1 cellular context compared by ENCODE assay signal in the genomic region with DNA sequence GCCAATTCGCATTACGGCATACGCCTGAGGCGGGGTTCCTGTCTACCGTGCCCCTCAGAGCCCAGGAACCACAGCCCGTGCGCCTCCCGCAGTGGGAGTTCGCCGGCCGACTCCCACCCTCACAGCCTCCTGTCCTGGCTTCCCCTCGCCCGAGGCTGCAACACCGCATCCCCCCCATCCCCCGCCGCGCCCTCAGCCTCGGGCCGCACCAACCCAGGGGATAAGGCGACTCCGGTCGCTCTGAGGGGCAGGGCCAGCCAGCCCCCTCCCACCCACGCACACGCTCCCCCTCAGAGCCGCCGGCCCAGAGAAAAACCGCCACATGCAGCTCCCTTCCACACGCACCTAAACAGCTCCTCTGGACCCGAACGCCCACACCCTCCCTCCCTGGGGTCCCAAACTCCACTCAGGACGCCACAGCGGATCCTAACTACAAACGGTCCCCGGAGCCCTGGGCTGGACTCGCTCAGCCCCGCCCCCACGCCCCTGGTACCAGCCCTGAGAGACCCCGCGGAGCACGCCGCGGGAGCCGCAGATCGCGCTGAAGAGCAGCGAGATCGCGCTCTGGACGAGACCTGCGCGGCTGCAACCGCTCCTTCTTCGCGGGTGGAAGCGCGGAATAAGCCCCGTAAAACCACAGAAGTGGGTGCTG.
TF ChIP-seq lines count a peak whose summit lies in the region.

A gene with protein sequence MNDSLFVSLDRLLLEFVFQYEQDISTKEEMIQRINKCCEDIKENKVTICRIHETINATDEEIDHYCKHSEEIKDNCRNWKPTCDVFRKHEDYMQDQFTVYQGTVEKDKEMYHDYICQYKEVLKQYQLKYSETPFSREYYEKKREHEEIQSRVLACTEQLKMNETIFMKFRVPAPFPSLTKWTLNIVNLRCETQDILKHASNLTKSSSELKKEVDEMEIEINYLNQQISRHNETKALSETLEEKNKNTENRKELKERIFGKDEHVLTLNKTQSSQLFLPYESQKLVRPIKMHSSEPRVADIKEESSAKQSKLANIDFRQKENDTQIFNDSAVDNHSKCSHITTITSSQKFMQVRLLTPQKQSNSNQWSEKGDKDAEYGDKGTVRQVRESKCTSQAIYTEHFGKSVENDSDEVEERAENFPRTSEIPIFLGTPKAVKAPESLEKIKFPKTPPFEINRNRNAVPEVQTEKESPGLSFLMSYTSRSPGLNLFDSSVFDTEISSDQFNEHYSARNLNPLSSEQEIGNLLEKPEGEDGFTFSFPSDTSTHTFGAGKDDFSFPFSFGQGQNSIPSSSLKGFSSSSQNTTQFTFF (minus strand): TSS at position 464 of the 652 bp plus-strand sequence. CDS start 985 bp downstream, outside the sequence.

TF ChIP-seq in HEK293, 187 proteins besides CTCF, POLR2A, EP300 and RAD21 (continued from another document and continues in another):
- TF ChIP-seq ZNF350 (tag by site-specific recombination; IDR thresholded peaks at IDR 0.05) (no peak), ZNF658 (tag by site-specific recombination; IDR thresholded peaks at IDR 0.05) (no peak), ZNF175 (tag by site-specific recombination; IDR thresholded peaks at IDR 0.05) (no peak), ZNF292 (tag by site-specific recombination; IDR thresholded peaks at IDR 0.05; ENCODE audit: borderline replicate concordance, low read depth) (no peak), ZXDB (tag by site-specific recombination; IDR thresholded peaks at IDR 0.05) (peak; percentile 100), SP3 (tag by site-specific recombination; IDR thresholded peaks at IDR 0.05) (peak; percentile 73), ZNF274 (IDR thresholded peaks at IDR 0.05; ENCODE audit: low read length) (no peak), ZNF274 (tag by site-specific recombination; IDR thresholded peaks at IDR 0.05; ENCODE audit: borderline replicate concordance) (no peak), MYNN (tag by site-specific recombination; IDR thresholded peaks at IDR 0.05; ENCODE audit: borderline replicate concordance) (no peak), ZNF416 (tag by site-specific recombination; IDR thresholded peaks at IDR 0.05) (no peak), OVOL3 (tag by site-specific recombination; IDR thresholded peaks at IDR 0.05) (no peak), ZNF600 (tag by site-specific recombination; IDR thresholded peaks at IDR 0.05) (no peak), SP7 (tag by site-specific recombination; IDR thresholded peaks at IDR 0.05) (peak; percentile 49; the same call in 1 of the 2 replicates), ZNF610 (tag by site-specific recombination; IDR thresholded peaks at IDR 0.05; ENCODE audit: borderline replicate concordance) (peak; percentile 64; the same call in 1 of the 2 replicates), ZNF341 (tag by site-specific recombination; IDR thresholded peaks at IDR 0.05; ENCODE audit: low read depth) (no peak), KLF16 (tag by site-specific recombination; IDR thresholded peaks at IDR 0.05) (peak; percentile 64; the same call in 1 of the 2 replicates), ZNF549 (tag by site-specific recombination; IDR thresholded peaks at IDR 0.05) (no peak)
- TF ChIP-seq, protein P1, sequence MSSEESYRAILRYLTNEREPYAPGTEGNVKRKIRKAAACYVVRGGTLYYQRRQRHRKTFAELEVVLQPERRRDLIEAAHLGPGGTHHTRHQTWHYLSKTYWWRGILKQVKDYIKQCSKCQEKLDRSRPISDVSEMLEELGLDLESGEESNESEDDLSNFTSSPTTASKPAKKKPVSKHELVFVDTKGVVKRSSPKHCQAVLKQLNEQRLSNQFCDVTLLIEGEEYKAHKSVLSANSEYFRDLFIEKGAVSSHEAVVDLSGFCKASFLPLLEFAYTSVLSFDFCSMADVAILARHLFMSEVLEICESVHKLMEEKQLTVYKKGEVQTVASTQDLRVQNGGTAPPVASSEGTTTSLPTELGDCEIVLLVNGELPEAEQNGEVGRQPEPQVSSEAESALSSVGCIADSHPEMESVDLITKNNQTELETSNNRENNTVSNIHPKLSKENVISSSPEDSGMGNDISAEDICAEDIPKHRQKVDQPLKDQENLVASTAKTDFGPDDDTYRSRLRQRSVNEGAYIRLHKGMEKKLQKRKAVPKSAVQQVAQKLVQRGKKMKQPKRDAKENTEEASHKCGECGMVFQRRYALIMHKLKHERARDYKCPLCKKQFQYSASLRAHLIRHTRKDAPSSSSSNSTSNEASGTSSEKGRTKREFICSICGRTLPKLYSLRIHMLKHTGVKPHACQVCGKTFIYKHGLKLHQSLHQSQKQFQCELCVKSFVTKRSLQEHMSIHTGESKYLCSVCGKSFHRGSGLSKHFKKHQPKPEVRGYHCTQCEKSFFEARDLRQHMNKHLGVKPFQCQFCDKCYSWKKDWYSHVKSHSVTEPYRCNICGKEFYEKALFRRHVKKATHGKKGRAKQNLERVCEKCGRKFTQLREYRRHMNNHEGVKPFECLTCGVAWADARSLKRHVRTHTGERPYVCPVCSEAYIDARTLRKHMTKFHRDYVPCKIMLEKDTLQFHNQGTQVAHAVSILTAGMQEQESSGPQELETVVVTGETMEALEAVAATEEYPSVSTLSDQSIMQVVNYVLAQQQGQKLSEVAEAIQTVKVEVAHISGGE (tag by site-specific recombination; conservative IDR thresholded peaks at IDR 0.05; ENCODE audit: low read depth) = no peak
- TF ChIP-seq, protein P2, sequence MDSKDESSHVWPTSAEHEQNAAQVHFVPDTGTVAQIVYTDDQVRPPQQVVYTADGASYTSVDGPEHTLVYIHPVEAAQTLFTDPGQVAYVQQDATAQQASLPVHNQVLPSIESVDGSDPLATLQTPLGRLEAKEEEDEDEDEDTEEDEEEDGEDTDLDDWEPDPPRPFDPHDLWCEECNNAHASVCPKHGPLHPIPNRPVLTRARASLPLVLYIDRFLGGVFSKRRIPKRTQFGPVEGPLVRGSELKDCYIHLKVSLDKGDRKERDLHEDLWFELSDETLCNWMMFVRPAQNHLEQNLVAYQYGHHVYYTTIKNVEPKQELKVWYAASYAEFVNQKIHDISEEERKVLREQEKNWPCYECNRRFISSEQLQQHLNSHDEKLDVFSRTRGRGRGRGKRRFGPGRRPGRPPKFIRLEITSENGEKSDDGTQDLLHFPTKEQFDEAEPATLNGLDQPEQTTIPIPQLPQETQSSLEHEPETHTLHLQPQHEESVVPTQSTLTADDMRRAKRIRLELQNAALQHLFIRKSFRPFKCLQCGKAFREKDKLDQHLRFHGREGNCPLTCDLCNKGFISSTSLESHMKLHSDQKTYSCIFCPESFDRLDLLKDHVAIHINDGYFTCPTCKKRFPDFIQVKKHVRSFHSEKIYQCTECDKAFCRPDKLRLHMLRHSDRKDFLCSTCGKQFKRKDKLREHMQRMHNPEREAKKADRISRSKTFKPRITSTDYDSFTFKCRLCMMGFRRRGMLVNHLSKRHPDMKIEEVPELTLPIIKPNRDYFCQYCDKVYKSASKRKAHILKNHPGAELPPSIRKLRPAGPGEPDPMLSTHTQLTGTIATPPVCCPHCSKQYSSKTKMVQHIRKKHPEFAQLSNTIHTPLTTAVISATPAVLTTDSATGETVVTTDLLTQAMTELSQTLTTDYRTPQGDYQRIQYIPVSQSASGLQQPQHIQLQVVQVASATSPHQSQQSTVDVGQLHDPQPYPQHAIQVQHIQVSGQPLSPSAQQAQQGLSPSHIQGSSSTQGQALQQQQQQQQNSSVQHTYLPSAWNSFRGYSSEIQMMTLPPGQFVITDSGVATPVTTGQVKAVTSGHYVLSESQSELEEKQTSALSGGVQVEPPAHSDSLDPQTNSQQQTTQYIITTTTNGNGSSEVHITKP (tag by site-specific recombination; IDR thresholded peaks at IDR 0.05) = no peak
- TF ChIP-seq, protein P3, sequence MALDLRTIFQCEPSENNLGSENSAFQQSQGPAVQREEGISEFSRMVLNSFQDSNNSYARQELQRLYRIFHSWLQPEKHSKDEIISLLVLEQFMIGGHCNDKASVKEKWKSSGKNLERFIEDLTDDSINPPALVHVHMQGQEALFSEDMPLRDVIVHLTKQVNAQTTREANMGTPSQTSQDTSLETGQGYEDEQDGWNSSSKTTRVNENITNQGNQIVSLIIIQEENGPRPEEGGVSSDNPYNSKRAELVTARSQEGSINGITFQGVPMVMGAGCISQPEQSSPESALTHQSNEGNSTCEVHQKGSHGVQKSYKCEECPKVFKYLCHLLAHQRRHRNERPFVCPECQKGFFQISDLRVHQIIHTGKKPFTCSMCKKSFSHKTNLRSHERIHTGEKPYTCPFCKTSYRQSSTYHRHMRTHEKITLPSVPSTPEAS (tag by site-specific recombination; IDR thresholded peaks at IDR 0.05) = no peak
- TF ChIP-seq, protein P4, sequence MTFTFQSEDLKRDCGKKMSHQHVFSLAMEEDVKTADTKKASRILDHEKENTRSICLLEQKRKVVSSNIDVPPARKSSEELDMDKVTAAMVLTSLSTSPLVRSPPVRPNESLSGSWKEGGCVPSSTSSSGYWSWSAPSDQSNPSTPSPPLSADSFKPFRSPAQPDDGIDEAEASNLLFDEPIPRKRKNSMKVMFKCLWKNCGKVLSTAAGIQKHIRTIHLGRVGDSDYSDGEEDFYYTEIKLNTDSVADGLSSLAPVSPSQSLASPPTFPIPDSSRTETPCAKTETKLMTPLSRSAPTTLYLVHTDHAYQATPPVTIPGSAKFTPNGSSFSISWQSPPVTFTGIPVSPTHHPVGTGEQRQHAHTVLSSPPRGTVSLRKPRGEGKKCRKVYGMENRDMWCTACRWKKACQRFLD (tag by site-specific recombination; IDR thresholded peaks at IDR 0.05) = no peak
- TF ChIP-seq, protein P5, sequence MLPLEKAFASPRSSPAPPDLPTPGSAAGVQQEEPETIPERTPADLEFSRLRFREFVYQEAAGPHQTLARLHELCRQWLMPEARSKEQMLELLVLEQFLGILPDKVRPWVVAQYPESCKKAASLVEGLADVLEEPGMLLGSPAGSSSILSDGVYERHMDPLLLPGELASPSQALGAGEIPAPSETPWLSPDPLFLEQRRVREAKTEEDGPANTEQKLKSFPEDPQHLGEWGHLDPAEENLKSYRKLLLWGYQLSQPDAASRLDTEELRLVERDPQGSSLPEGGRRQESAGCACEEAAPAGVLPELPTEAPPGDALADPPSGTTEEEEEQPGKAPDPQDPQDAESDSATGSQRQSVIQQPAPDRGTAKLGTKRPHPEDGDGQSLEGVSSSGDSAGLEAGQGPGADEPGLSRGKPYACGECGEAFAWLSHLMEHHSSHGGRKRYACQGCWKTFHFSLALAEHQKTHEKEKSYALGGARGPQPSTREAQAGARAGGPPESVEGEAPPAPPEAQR (tag by site-specific recombination; IDR thresholded peaks at IDR 0.05) = no peak
- TF ChIP-seq, protein P6, sequence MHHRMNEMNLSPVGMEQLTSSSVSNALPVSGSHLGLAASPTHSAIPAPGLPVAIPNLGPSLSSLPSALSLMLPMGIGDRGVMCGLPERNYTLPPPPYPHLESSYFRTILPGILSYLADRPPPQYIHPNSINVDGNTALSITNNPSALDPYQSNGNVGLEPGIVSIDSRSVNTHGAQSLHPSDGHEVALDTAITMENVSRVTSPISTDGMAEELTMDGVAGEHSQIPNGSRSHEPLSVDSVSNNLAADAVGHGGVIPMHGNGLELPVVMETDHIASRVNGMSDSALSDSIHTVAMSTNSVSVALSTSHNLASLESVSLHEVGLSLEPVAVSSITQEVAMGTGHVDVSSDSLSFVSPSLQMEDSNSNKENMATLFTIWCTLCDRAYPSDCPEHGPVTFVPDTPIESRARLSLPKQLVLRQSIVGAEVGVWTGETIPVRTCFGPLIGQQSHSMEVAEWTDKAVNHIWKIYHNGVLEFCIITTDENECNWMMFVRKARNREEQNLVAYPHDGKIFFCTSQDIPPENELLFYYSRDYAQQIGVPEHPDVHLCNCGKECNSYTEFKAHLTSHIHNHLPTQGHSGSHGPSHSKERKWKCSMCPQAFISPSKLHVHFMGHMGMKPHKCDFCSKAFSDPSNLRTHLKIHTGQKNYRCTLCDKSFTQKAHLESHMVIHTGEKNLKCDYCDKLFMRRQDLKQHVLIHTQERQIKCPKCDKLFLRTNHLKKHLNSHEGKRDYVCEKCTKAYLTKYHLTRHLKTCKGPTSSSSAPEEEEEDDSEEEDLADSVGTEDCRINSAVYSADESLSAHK (tag by site-specific recombination; IDR thresholded peaks at IDR 0.05) = no peak
- TF ChIP-seq, protein P7, sequence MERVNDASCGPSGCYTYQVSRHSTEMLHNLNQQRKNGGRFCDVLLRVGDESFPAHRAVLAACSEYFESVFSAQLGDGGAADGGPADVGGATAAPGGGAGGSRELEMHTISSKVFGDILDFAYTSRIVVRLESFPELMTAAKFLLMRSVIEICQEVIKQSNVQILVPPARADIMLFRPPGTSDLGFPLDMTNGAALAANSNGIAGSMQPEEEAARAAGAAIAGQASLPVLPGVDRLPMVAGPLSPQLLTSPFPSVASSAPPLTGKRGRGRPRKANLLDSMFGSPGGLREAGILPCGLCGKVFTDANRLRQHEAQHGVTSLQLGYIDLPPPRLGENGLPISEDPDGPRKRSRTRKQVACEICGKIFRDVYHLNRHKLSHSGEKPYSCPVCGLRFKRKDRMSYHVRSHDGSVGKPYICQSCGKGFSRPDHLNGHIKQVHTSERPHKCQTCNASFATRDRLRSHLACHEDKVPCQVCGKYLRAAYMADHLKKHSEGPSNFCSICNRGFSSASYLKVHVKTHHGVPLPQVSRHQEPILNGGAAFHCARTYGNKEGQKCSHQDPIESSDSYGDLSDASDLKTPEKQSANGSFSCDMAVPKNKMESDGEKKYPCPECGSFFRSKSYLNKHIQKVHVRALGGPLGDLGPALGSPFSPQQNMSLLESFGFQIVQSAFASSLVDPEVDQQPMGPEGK (tag by site-specific recombination; IDR thresholded peaks at IDR 0.05) = peak; percentile 31; the same call in 1 of the 2 replicates
- TF ChIP-seq, protein P8, sequence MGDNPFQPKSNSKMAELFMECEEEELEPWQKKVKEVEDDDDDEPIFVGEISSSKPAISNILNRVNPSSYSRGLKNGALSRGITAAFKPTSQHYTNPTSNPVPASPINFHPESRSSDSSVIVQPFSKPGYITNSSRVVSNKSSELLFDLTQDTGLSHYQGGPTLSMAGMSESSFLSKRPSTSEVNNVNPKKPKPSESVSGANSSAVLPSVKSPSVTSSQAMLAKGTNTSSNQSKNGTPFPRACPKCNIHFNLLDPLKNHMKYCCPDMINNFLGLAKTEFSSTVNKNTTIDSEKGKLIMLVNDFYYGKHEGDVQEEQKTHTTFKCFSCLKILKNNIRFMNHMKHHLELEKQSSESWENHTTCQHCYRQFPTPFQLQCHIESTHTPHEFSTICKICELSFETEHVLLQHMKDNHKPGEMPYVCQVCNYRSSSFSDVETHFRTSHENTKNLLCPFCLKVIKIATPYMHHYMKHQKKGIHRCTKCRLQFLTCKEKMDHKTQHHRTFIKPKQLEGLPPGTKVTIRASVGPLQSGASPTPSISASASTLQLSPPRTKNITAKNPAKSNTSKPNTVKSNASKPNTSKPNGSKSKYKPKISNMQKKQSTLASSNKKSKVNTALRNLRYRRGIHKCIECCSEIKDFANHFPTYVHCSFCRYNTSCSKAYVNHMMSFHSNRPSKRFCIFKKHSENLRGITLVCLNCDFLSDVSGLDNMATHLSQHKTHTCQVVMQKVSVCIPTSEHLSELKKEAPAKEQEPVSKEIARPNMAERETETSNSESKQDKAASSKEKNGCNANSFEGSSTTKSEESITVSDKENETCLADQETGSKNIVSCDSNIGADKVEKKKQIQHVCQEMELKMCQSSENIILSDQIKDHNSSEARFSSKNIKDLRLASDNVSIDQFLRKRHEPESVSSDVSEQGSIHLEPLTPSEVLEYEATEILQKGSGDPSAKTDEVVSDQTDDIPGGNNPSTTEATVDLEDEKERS (tag by site-specific recombination; IDR thresholded peaks at IDR 0.05) = no peak
